ENCODE assay signal across 8 cellular contexts in genomic region chr14:51094901-51095853, GRCh38. TPM values are rescaled to one million over a fixed set of nuclear protein-coding genes. Genes with fewer than 3 reads are reported as not detected.
A peak's percentile ranks its signal among the peaks of the same experiment; 100 is the strongest.
DNase-seq lines count a peak whose midpoint lies in the region; ATAC-seq and TF ChIP-seq lines count a peak whose summit lies in the region.

Gene TRIM9, minus strand, starts transcription at chr14:51095105. Its CDS starts 166 bp downstream, at chr14:51094939.

- H3K9ac ChIP-seq in OCI-LY3 (ENCODE audit: low read length) = peak within 1 kb of the TSS; percentile 73

- no peaks in the 10 kb centered on the region for H4K20me1 ChIP-seq in OCI-LY3 (ENCODE audit: insufficient read depth, low read length)

- H3K4me2 ChIP-seq in OCI-LY3 (ENCODE audit: low read length) = peak within 1 kb of the TSS; percentile 88

- H2AFZ ChIP-seq in OCI-LY3 (ENCODE audit: low read depth, low read length) = peak within 1 kb of the TSS; percentile 84

- H3K27me3 ChIP-seq in OCI-LY3 (ENCODE audit: low read depth, low read length) = peaks cover 9% of the 10 kb centered on the region; the same call in 1 of the 2 replicates

- in situ Hi-C loops in Caki2 (cut with HindIII; ENCODE audit: low pct_unique_long_range_greater_than_20kb, low sequenced_read_pairs) = no loop called here

- no peaks in the 10 kb centered on the region for H3K79me2 ChIP-seq in OCI-LY3 (ENCODE audit: low read length)

- H3K36me3 ChIP-seq in OCI-LY3 (replicated peaks; ENCODE audit: low read depth, low read length) = no peaks in the 10 kb centered on the region

- H3K4me1 ChIP-seq in OCI-LY3 (ENCODE audit: low read length) = peaks cover 14% of the 10 kb centered on the region

- DNase-seq in Caki2 (ENCODE audit: low read depth) (peak; percentile 99), HuH-7 (ENCODE audit: low spot score) (peak; percentile 95), activated T-cell treated with anti-CD3 and anti-CD28 coated beads for 24 hours (ENCODE audit: low read depth) (peak; percentile 90), epithelial cell of esophagus (ENCODE audit: low read depth) (peak; percentile 97), midbrain (lab: John Stamatoyannopoulos, UW) (peak; percentile 98)
- DNase-seq in stimulated activated CD8-positive, alpha-beta memory T cell treated with anti-CD3 and anti-CD28 coated beads, Interleukin-15, amount 100 ng/mL, for 4 hours (ENCODE audit: low read depth in 2 of 2) = peak; percentile 80 to 83

- no peaks in the 10 kb centered on the region for H3K9me3 ChIP-seq in OCI-LY3 (ENCODE audit: insufficient read depth, low read length)

- peak within 1 kb of the TSS; percentile 32 for H3K27ac ChIP-seq in OCI-LY3 (ENCODE audit: low read length)

- ATAC-seq in GM21528 (IDR thresholded peaks at IDR 0.05; ENCODE audit: low FRiP score, unreplicated experiment) = peak; percentile 98

- no peak for TF ChIP-seq CTCF in OCI-LY3 (IDR thresholded peaks at IDR 0.05; ENCODE audit: low read depth, low read length)
- no peak for TF ChIP-seq CTCF in epithelial cell of esophagus (IDR thresholded peaks at IDR 0.05; ENCODE audit: insufficient read depth, low read depth, low read length, missing control alignments)

- H3K4me3 ChIP-seq in OCI-LY3 (ENCODE audit: low read length) (peak within 1 kb of the TSS; percentile 80), epithelial cell of esophagus (ENCODE audit: low read length) (peak within 1 kb of the TSS; percentile 69)

RNA-seq across cellular contexts. Expression of gene TRIM9, which starts in this region (rescaled TPM):
- total RNA-seq in Caki2 (2014; rRNA removed; shearing (Covaris generic); ENCODE audit: low replicate concordance) = 0.41 and 2.3 TPM in 2 replicates

Comparison
In these comparisons a context has a peak if more than half of its experiments do, and no peak if none do; other contexts are left out.
1. Peak in every context shown above with its lines: DNase-seq, ATAC-seq, H3K4me3 ChIP-seq and H3K27ac ChIP-seq.